Comparison of ENCODE assay signal across 7 cellular contexts in the genomic region with DNA sequence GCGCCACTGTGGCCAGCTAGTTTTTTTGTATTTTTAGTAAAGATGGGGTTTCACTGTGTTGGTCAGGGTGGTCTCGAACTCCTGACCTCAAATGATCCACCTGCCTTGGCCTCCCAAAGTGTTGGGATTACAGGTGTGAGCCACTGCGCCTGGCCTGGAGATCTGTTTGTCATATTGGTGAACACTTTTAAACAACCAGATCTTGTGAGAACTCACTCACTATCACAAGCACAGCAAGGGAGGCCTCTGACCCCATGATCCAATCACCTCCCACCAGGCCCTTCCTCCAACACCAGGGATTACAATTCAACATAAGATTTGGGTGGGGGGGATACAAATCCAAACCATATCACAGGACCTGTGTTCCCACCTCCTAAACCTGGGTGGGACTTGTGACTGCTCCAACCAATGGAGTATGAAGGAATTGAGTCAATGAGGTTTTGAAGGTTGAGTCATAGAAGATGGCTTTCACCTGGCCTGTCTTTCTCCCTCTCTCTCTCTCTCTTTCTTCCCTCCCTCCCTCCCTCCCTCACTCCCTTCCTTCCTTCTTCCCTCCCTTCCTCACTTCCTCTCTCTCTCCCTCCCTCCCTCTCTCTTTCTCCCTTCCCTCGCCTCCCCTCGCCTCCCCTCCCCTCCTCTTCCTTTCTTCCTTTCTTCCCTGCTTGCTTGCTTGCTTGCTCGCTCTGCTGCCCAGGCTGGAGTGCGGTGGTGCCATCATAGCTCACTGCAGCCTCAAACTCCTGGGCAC. TPM values are rescaled to one million over a fixed set of nuclear protein-coding genes. Genes with fewer than 3 reads are reported as not detected.
DNase-seq lines count a peak whose midpoint lies in the region; ATAC-seq and TF ChIP-seq lines count a peak whose summit lies in the region.
"Not testable (repeated sequence)": the region's sequence is repeated elsewhere in the genome, so short reads cannot be mapped to it uniquely, and the experiment has no call there.

No MANE protein-coding gene starts in this region.

- H3K27ac Mint-ChIP-seq in GM23338 = not testable (repeated sequence)

- H3K9me3 Mint-ChIP-seq in GM23338 = not testable (repeated sequence)

- peak; percentile 67 for DNase-seq in GM23338 (ENCODE audit: low spot score)
- peak; percentile 19 for DNase-seq in IMR-90
- DNase-seq in SW 1271 (lab: John Stamatoyannopoulos, UW) = peak; percentile 27 to 71
- DNase-seq in activated T-cell treated with anti-CD3 and anti-CD28 coated beads, Interleukin-2, amount 50 U/mL, for 48 hours = peak; percentile 45
- peak; percentile 29 for DNase-seq in choroid plexus epithelial cell (ENCODE audit: low read depth)
- DNase-seq in iPS DF 19.7 (ENCODE audit: low read depth, low spot score) = peak; percentile 59
- not testable (repeated sequence) for DNase-seq in neuronal stem cell (ENCODE audit: low spot score)

- POLR2A ChIA-PET in IMR-90 (lab: Charles Lee; ENCODE audit: unreplicated experiment) = interaction anchor here (0.7 kb wide), 1 partner anchor 180 kb away, joined by 5 read pairs; no protein-coding TSS in a partner anchor

- not testable (repeated sequence) for H3K4ac ChIP-seq in IMR-90 (ENCODE audit: low read depth, low read length); neuronal stem cell (ENCODE audit: low read length)

- not testable (repeated sequence) for TF ChIP-seq RAD21 in IMR-90 (IDR thresholded peaks at IDR 0.05; ENCODE audit: low read length)

- H2AFZ ChIP-seq in GM23338 (peak overlapping the region; percentile 83; the same call in 1 of the 2 replicates), neuronal stem cell (ENCODE audit: low read length) (peak overlapping the region; percentile 40)
- not testable (repeated sequence) for H2AFZ ChIP-seq in IMR-90 (replicated peaks; ENCODE audit: low read length, poor library complexity)

- H3K27me3 Mint-ChIP-seq in GM23338 (ENCODE audit: insufficient read depth, low read depth, poor library complexity) = peaks cover 17% of the 10 kb centered on the region

- peaks cover 19% of the 10 kb centered on the region for H3K4me1 ChIP-seq in GM23338 (ENCODE audit: insufficient read depth)
- not testable (repeated sequence) for H3K4me1 ChIP-seq in IMR-90 (ENCODE audit: control insufficient read depth, insufficient read depth, low read length); neuronal stem cell (ENCODE audit: control insufficient read depth in 2 of 2, insufficient read depth in 1 of 2, low read depth in 1 of 2, low read length in 2 of 2)

- not testable (repeated sequence) for H3K4me3 Mint-ChIP-seq in GM23338

- not testable (repeated sequence) for H3K9ac ChIP-seq in IMR-90 (ENCODE audit: low read depth, low read length); neuronal stem cell (ENCODE audit: low read depth, low read length, poor library complexity)

- H3K79me1 ChIP-seq in IMR-90 (ENCODE audit: low read depth in 1 of 2, low read length in 2 of 2); neuronal stem cell (ENCODE audit: low read depth, low read length): not testable (repeated sequence)

- H4K20me1 ChIP-seq in GM23338 (replicated peaks; ENCODE audit: insufficient read depth); IMR-90 (ENCODE audit: insufficient read depth, low read length): not testable (repeated sequence)

- H3K4me2 ChIP-seq in GM23338 = peak overlapping the region; percentile 19; the same call in 1 of the 2 replicates
- not testable (repeated sequence) for H3K4me2 ChIP-seq in IMR-90 (ENCODE audit: low read depth, low read length); neuronal stem cell (ENCODE audit: insufficient read depth, low read length, poor library complexity, severe bottlenecking)

- not testable (repeated sequence) for BruUV-seq in IMR-90 (replicated peaks; lab: Mats Ljungman, UMichigan)

- TF ChIP-seq CTCF in GM23338 (conservative IDR thresholded peaks at IDR 0.05; ENCODE audit: low read depth in 2 of 2); IMR-90 (conservative IDR thresholded peaks at IDR 0.05; ENCODE audit: low read depth, low read length); choroid plexus epithelial cell (conservative IDR thresholded peaks at IDR 0.05; ENCODE audit: low read depth, low read length): not testable (repeated sequence)

- not testable (repeated sequence) for H3K9me1 ChIP-seq in IMR-90 (ENCODE audit: insufficient read depth, low read length)

- H3K9me2 ChIP-seq in GM23338 (ENCODE audit: insufficient read depth) = not testable (repeated sequence)

- H3K36me3 Mint-ChIP-seq in GM23338 (ENCODE audit: low read depth) = not testable (repeated sequence)

- TF ChIP-seq POLR2A in IMR-90 (IDR thresholded peaks at IDR 0.05; ENCODE audit: low read depth, low read length) = not testable (repeated sequence)

- not testable (repeated sequence) for H2AK5ac ChIP-seq in IMR-90 (ENCODE audit: low read depth, low read length); neuronal stem cell (ENCODE audit: low read depth, low read length)

- H3K79me2 ChIP-seq in GM23338 (replicated peaks; ENCODE audit: insufficient read depth) = not testable (repeated sequence)

- intact Hi-C loops in IMR-90 (cut with micrococcal nuclease) = not testable (repeated sequence)

- peak; percentile 24 for ATAC-seq in GM23338
- ATAC-seq in IMR-90 (ENCODE audit: low read depth) = not testable (repeated sequence)

- H3K27me3 ChIP-seq in GM23338 (ENCODE audit: insufficient read depth); neuronal stem cell (ENCODE audit: control insufficient read depth in 3 of 3, insufficient read depth in 3 of 3, low read depth in 1 of 3, low read length in 3 of 3): not testable (repeated sequence)
- peaks cover 21% of the 10 kb centered on the region for H3K27me3 ChIP-seq in IMR-90 (ENCODE audit: control insufficient read depth, insufficient read depth, low read length)

- peak overlapping the region; percentile 69; the same call in 1 of the 2 replicates for H3K27ac ChIP-seq in GM23338 (ENCODE audit: low read depth)
- H3K27ac ChIP-seq in IMR-90 (ENCODE audit: insufficient read depth, low read length); neuronal stem cell (replicated peaks; ENCODE audit: low read length): not testable (repeated sequence)

- in situ Hi-C loops in IMR-90 (cut with MboI; ENCODE audit: low sequenced_read_pairs) = not testable (repeated sequence)

- H3K4me1 Mint-ChIP-seq in GM23338 = peaks cover 21% of the 10 kb centered on the region

- not testable (repeated sequence) for H3K4me3 ChIP-seq in GM23338; IMR-90 (ENCODE audit: insufficient read depth, low read depth, low read length); choroid plexus epithelial cell (ENCODE audit: low read depth, low read length); neuronal stem cell (ENCODE audit: low read length in 2 of 2)

- dilution Hi-C loops in IMR-90 (cut with HindIII; ENCODE audit: low sequenced_read_pairs, unreplicated experiment) = not testable (repeated sequence)

- not testable (repeated sequence) for H2BK5ac ChIP-seq in IMR-90 (ENCODE audit: low read depth, low read length, poor library complexity, severe bottlenecking); neuronal stem cell (ENCODE audit: low read length)

- H3K14ac ChIP-seq in IMR-90 (replicated peaks; ENCODE audit: low read depth, low read length); neuronal stem cell (ENCODE audit: low read length): not testable (repeated sequence)

- 74% methylated on average over 4 of the region's 7 CpGs; no CpG with 5 or more reads in 1 of the 2 experiments for WGBS in IMR-90 (ENCODE audit: extremely low coverage in 2 of 2, insufficient read length in 1 of 2), 2 experiments
- WGBS in neuronal stem cell (ENCODE audit: extremely low coverage in 2 of 2, insufficient read length in 2 of 2, insufficient replicate concordance in 1 of 2), 2 donors = no CpG with 5 or more reads among the region's 7 CpGs

- not testable (repeated sequence) for H2BK20ac ChIP-seq in IMR-90 (ENCODE audit: low read depth, low read length)

- not testable (repeated sequence) for H4K5ac ChIP-seq in IMR-90 (ENCODE audit: low read depth, low read length)

- H3F3A ChIP-seq in GM23338 (replicated peaks; ENCODE audit: low read depth) = not testable (repeated sequence)

- H2BK15ac ChIP-seq in IMR-90 (ENCODE audit: low read depth, low read length) = not testable (repeated sequence)
- peak overlapping the region; percentile 37 for H2BK15ac ChIP-seq in neuronal stem cell (ENCODE audit: low read length)

- H3K23ac ChIP-seq in IMR-90 (ENCODE audit: low read depth, low read length); neuronal stem cell (ENCODE audit: low read depth, low read length, poor library complexity): not testable (repeated sequence)

- not testable (repeated sequence) for H3K9me3 ChIP-seq in IMR-90 (ENCODE audit: control insufficient read depth, insufficient read depth, low read length); neuronal stem cell (replicated peaks in 1 of 2; ENCODE audit: control insufficient read depth in 2 of 2, insufficient read depth in 1 of 2, low read depth in 1 of 2, low read length in 2 of 2)

- H3K36me3 ChIP-seq in GM23338 (ENCODE audit: insufficient read depth); IMR-90 (ENCODE audit: control insufficient read depth, insufficient read depth, low read length); neuronal stem cell (replicated peaks in 1 of 2; ENCODE audit: control insufficient read depth in 2 of 2, insufficient read depth in 2 of 2, low read length in 2 of 2): not testable (repeated sequence)

- not testable (repeated sequence) for H2AK9ac ChIP-seq in IMR-90 (replicated peaks; ENCODE audit: low read depth, low read length, poor library complexity)

- H2BK120ac ChIP-seq in IMR-90 (ENCODE audit: low read depth, low read length); neuronal stem cell (ENCODE audit: low read depth, low read length): not testable (repeated sequence)

- H2BK12ac ChIP-seq in neuronal stem cell (ENCODE audit: low read length) = not testable (repeated sequence)

- H4K8ac ChIP-seq in IMR-90 (ENCODE audit: low read depth in 2 of 2, low read length in 2 of 2); neuronal stem cell (ENCODE audit: low read depth, low read length): not testable (repeated sequence)

- not testable (repeated sequence) for H3K56ac ChIP-seq in IMR-90 (ENCODE audit: extremely low read depth, insufficient read depth, low read length)

- not testable (repeated sequence) for H4K91ac ChIP-seq in IMR-90 (ENCODE audit: insufficient read depth, low read depth, low read length); neuronal stem cell (ENCODE audit: low read depth, low read length, poor library complexity)

- CTCF ChIA-PET in IMR-90 (lab: Yijun Ruan, JAX) = not testable (repeated sequence)

- not testable (repeated sequence) for H3K18ac ChIP-seq in IMR-90 (ENCODE audit: low read depth, low read length)
- H3K18ac ChIP-seq in neuronal stem cell (ENCODE audit: low read length) = peak overlapping the region; percentile 90

RNA-seq across cellular contexts. Expression of a gene that starts 50.1 kb away (rescaled TPM):
- total RNA-seq in GM23338 (2014; rRNA removed; shearing (Covaris generic)) = 84.0 and 100 TPM in 2 replicates
- polyA plus RNA-seq in GM23338 (2016; fragmentation: Nextera tagmentation; extraction: Ambion mirVana) (20.6 and 21.8 TPM in 2 replicates), IMR-90 (2012; rRNA removed) (2.2 and 2.4 TPM in 2 replicates)
- total RNA-seq in IMR-90 (2012; rRNA removed) = 0.72 and 1.4 TPM in 2 replicates
- 0.78 and 3.2 TPM in 2 replicates for polyA plus RNA-seq in IMR-90 (2012; cell fraction: cytosol; rRNA removed)
- 5.8 and 14.9 TPM in 2 replicates for polyA plus RNA-seq in IMR-90 (2012; cell fraction: nucleus; rRNA removed; ENCODE audit: low replicate concordance)
- 41.4 TPM for polyA plus RNA-seq in neuronal stem cell (2013, experiment 1 of 2)
- 42.1 TPM for polyA plus RNA-seq in neuronal stem cell (2013, experiment 2 of 2)

Comparison
In these comparisons a context has a peak if more than half of its experiments do, and no peak if none do; other contexts are left out.
1. RNA of a gene that starts 50.1 kb away (total RNA-seq): 84.0 to 100 TPM in GM23338; 0.72 to 1.4 TPM in IMR-90; every median in the first group is over 10 times any median in the second.